In the genomic region with DNA sequence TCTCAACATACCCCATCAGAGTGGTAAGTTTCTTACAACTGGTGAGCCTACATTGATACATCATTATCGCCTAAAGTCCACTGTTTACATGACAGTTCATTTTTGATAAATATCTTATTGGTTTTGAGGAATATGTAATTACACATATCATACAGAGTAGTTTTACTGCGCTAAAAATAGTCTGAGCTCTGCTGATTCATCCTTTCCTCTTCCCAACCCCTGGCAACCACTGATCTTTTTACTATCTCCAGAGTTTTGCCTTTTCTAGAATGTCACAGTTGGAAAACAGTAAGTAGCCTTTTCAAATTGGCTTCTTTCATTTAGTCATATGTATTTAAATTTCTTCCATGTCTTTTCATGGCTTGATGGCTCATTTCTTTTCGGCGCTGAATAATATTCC, we compare ENCODE assay signal across 29 cellular contexts.
A peak's percentile ranks its signal among the peaks of the same experiment; 100 is the strongest.
DNase-seq lines count a peak whose midpoint lies in the region; ATAC-seq and TF ChIP-seq lines count a peak whose summit lies in the region.
"Had no signal": no experiment of that assay in that cellular context is flagged by ENCODE, and none has a peak within 500 bp of the region (broad histone marks: within the 10 kb centered on the region; RNA-seq: fewer than 3 reads in every experiment).

No MANE protein-coding gene starts in this region.

- no peak for TF ChIP-seq RAD21 in liver (IDR thresholded peaks at IDR 0.05)

- H3K36me3 ChIP-seq in liver (ENCODE audit: control insufficient read depth in 4 of 4, insufficient read depth in 3 of 4, low read depth in 1 of 4, low read length in 3 of 4), result no peaks in the 10 kb centered on the region
- H3K36me3 ChIP-seq in right lobe of liver, result no peaks in the 10 kb centered on the region
- H3K36me3 ChIP-seq: HAP-1, left lung, prostate gland had no signal

- H3K27me3 ChIP-seq in liver (ENCODE audit: control insufficient read depth in 4 of 4, insufficient read depth in 4 of 4, low read length in 3 of 4), result no peaks in the 10 kb centered on the region
- no peaks in the 10 kb centered on the region for H3K27me3 ChIP-seq in right lobe of liver
- H3K27me3 ChIP-seq: left lung had no signal

- no peak overlapping the region for H3K9ac ChIP-seq in liver (ENCODE audit: low read depth in 1 of 2, low read length in 2 of 2)

- WGBS in liver, result 93% methylated on average over 4 of the region's 4 CpGs
- WGBS in right lobe of liver (ENCODE audit: insufficient coverage, low coverage, low lambda C conversion rate, missing lambda C conversion rate), result 82% methylated on average over 4 of the region's 4 CpGs

- H3K27ac ChIP-seq in liver (ENCODE audit: low read depth in 1 of 2, low read length in 2 of 2), result no peak overlapping the region
- H3K27ac ChIP-seq in right lobe of liver, result no peak overlapping the region
- H3K27ac ChIP-seq: A549, left lung, prostate gland, SK-N-MC had no signal

- H3K4me1 ChIP-seq in liver (ENCODE audit: control insufficient read depth in 4 of 4, insufficient read depth in 4 of 4, low read length in 3 of 4) (peaks cover 0 to 15% (median 9%) of the 10 kb centered on the region in 4 donors), right lobe of liver (peaks cover 0 to 9% (median 0%) of the 10 kb centered on the region in 4 donors)
- H3K4me1 ChIP-seq: A549, HAP-1 had no signal

- H3K9me3 ChIP-seq in liver (ENCODE audit: control insufficient read depth in 4 of 4, low read length in 3 of 4), result no peaks in the 10 kb centered on the region
- no peaks in the 10 kb centered on the region for H3K9me3 ChIP-seq in right lobe of liver
- H3K9me3 ChIP-seq: A549, HAP-1, prostate gland had no signal

- ATAC-seq in right lobe of liver (no peak), SK-N-SH treated with all-trans-retinoic acid at 6 μM for 48 hours (no peak)
- ATAC-seq: A549; activated CD8-positive, alpha-beta memory T cell treated with anti-CD3 and anti-CD28 coated beads, Interleukin-2, amount 10 ng/mL, durations not matched to agents 7 days and 5 days; CD8-positive, alpha-beta T cell; left lung; naive thymus-derived CD4-positive, alpha-beta T cell; PC-3 had no signal

- TF ChIP-seq CTCF in liver (IDR thresholded peaks at IDR 0.05; ENCODE audit: low read depth, low read length, missing input control), result no peak
- no peak for TF ChIP-seq CTCF in right lobe of liver (IDR thresholded peaks at IDR 0.05)

- H3K4me3 ChIP-seq in liver (ENCODE audit: low read depth in 1 of 3, low read length in 3 of 3) (no peak overlapping the region), right lobe of liver (no peak overlapping the region)
- H3K4me3 ChIP-seq: A549, HAP-1, left lung, prostate gland, SK-N-MC had no signal

- no peak for TF ChIP-seq POLR2A in right lobe of liver (IDR thresholded peaks at IDR 0.05)

- DNase-seq in right lobe of liver (no peak), dedifferentiated amniotic fluid mesenchymal stem cell (ENCODE audit: extremely low spot score) (peak; percentile 22), myocyte (ENCODE audit: low read depth) (peak; percentile 24), AG20443 (ENCODE audit: low spot score) (no peak), DMS114 treated with DMSO at 0.1 percent for 48 hours (lab: John Stamatoyannopoulos, UW; ENCODE audit: unreplicated experiment) (no peak)
- DNase-seq in activated CD4-positive, CD25-positive, alpha-beta regulatory T cell (lab: John Stamatoyannopoulos, UW), result no peak
- DNase-seq: activated CD8-positive, alpha-beta memory T cell treated with anti-CD3 and anti-CD28 coated beads, Interleukin-2, amount 10 ng/mL, durations not matched to agents 7 days and 5 days; activated gamma-delta T cell treated with Interleukin-2 at 50 U/mL for 16 hours; activated T-cell treated with anti-CD3 and anti-CD28 coated beads, Interleukin-2, amount 50 U/mL, for 48 hours; CD8-positive, alpha-beta T cell; cerebellar nuclear complex; glutamatergic neuron; left lung; MM.1S; naive thymus-derived CD4-positive, alpha-beta T cell; NCI-H1417; NCI-H2081; NCI-H2227 treated with DMSO at 0.1 percent for 48 hours; NK-92 treated with Interleukin-12 subunit alpha and Interleukin-12 subunit beta, amount 100 ng/mL, for 24 hours; PC-3; stimulated activated CD4-positive, alpha-beta T cell treated with anti-CD3 and anti-CD28 coated beads, Interleukin-15, amount 100 ng/mL, for 24 hours; stimulated activated CD4-positive, alpha-beta T cell treated with anti-CD3 and anti-CD28 coated beads, Interleukin-4, amount 100 ng/mL, for 4 hours; trophoblast cell had no signal

- intact Hi-C loops in right lobe of liver (cut with DNase I), result no loop called here

TF ChIP-seq in liver, 16 proteins besides CTCF, POLR2A, EP300 and RAD21:
- TF ChIP-seq RXRA (IDR thresholded peaks at IDR 0.05), result no peak
- TF ChIP-seq GABPA (IDR thresholded peaks at IDR 0.05 in 1 of 2, conservative IDR thresholded peaks at IDR 0.05 in 1 of 2), result no peak
- TF ChIP-seq NR2F2 (IDR thresholded peaks at IDR 0.05), result no peak
- no peak for TF ChIP-seq TAF1 (conservative IDR thresholded peaks at IDR 0.05)
- TF ChIP-seq JUND (IDR thresholded peaks at IDR 0.05), result peak; percentile 32 to 33
- TF ChIP-seq, protein P1, sequence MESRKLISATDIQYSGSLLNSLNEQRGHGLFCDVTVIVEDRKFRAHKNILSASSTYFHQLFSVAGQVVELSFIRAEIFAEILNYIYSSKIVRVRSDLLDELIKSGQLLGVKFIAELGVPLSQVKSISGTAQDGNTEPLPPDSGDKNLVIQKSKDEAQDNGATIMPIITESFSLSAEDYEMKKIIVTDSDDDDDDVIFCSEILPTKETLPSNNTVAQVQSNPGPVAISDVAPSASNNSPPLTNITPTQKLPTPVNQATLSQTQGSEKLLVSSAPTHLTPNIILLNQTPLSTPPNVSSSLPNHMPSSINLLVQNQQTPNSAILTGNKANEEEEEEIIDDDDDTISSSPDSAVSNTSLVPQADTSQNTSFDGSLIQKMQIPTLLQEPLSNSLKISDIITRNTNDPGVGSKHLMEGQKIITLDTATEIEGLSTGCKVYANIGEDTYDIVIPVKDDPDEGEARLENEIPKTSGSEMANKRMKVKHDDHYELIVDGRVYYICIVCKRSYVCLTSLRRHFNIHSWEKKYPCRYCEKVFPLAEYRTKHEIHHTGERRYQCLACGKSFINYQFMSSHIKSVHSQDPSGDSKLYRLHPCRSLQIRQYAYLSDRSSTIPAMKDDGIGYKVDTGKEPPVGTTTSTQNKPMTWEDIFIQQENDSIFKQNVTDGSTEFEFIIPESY (IDR thresholded peaks at IDR 0.05), result no peak
- TF ChIP-seq, protein P2, sequence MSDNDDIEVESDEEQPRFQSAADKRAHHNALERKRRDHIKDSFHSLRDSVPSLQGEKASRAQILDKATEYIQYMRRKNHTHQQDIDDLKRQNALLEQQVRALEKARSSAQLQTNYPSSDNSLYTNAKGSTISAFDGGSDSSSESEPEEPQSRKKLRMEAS (IDR thresholded peaks at IDR 0.05), result no peak
- TF ChIP-seq SP1 (IDR thresholded peaks at IDR 0.05), result no peak

TF ChIP-seq in SK-N-SH treated with all-trans-retinoic acid at 6 μM for 48 hours, 23 proteins besides CTCF, POLR2A, EP300 and RAD21:
- TF ChIP-seq ISL1 (CRISPR knock-in tag; IDR thresholded peaks at IDR 0.05) (no peak), ESRRG (CRISPR knock-in tag; IDR thresholded peaks at IDR 0.05) (no peak), ZNF70 (CRISPR knock-in tag; IDR thresholded peaks at IDR 0.05) (no peak), ZNF565 (CRISPR knock-in tag; conservative IDR thresholded peaks at IDR 0.05; ENCODE audit: low read depth) (no peak), BACH2 (CRISPR knock-in tag; IDR thresholded peaks at IDR 0.05; ENCODE audit: borderline replicate concordance) (no peak), SNAI2 (CRISPR knock-in tag; IDR thresholded peaks at IDR 0.05) (no peak), GLIS3 (CRISPR knock-in tag; IDR thresholded peaks at IDR 0.05) (no peak)

Comparison
In these comparisons a context has a peak if more than half of its experiments do, and no peak if none do; other contexts are left out.
1. DNase-seq: peak in dedifferentiated amniotic fluid mesenchymal stem cell (single experiment) and myocyte (single experiment); none in right lobe of liver (0 of 3), AG20443 (single experiment), activated CD4-positive, CD25-positive, alpha-beta regulatory T cell (0 of 4) and DMS114 treated with DMSO at 0.1 percent for 48 hours (single experiment).